26 cellular contexts compared by ENCODE assay signal in genomic region chr7:14069961-14070360, GRCh38.
"Had no signal": no experiment of that assay in that cellular context is flagged by ENCODE, and none has a peak within 500 bp of the region (broad histone marks: within the 10 kb centered on the region; RNA-seq: fewer than 3 reads in every experiment).

No MANE protein-coding gene starts in this region.

- H3K4me3 ChIP-seq: coronary artery, esophagus squamous epithelium, heart right ventricle, lower lobe of right lung, pancreas, smooth muscle cell, stomach, thyroid gland had no signal

- H3K27me3 Mint-ChIP-seq: type B pancreatic cell had no signal

- H3K9me3 ChIP-seq: esophagus squamous epithelium, heart right ventricle, lower lobe of right lung, neutrophil, pancreas, stomach, thyroid gland had no signal

- DNase-seq: dermis blood vessel endothelial cell; effector memory CD4-positive, alpha-beta T cell; erythroblast; esophagus squamous epithelium; foreskin melanocyte; glutamatergic neuron; heart right ventricle; hippocampal formation; left cardiac atrium; left ventricle myocardium superior; lower lobe of right lung; natural killer cell; pancreas; retina; stimulated activated CD4-positive, alpha-beta T cell treated with anti-CD3 and anti-CD28 coated beads, Interleukin-12 subunit alpha, Interleukin-12 subunit beta, amount 100 ng/mL, for 4 hours; stimulated activated CD4-positive, alpha-beta T cell treated with anti-CD3 and anti-CD28 coated beads, Interleukin-1b, Interleukin-23, amount 100 ng/mL, for 48 hours; stimulated activated CD4-positive, alpha-beta T cell treated with anti-CD3 and anti-CD28 coated beads, Interleukin-4, amount 100 ng/mL, for 24 hours; stimulated activated naive CD4-positive, alpha-beta T cell treated with Interleukin-2 at 50 U/mL for 16 hours; stomach; thyroid gland had no signal

- H3K27ac ChIP-seq: coronary artery, esophagus squamous epithelium, heart right ventricle, lower lobe of right lung, neutrophil, pancreas, stomach, thyroid gland had no signal

- H3K27ac Mint-ChIP-seq: natural killer cell; stimulated activated effector memory CD8-positive, alpha-beta T cell treated with anti-CD3 and anti-CD28 coated beads, Interleukin-12 subunit alpha, Interleukin-12 subunit beta, amount 100 ng/mL, for 72 hours; type B pancreatic cell had no signal

- H3K36me3 ChIP-seq: esophagus squamous epithelium, heart right ventricle, lower lobe of right lung, neutrophil, pancreas, stomach, thyroid gland had no signal

- H3K4me3 Mint-ChIP-seq: natural killer cell; stimulated activated effector memory CD8-positive, alpha-beta T cell treated with anti-CD3 and anti-CD28 coated beads, Interleukin-12 subunit alpha, Interleukin-12 subunit beta, amount 100 ng/mL, for 72 hours; type B pancreatic cell had no signal

- H3K9me3 Mint-ChIP-seq: stimulated activated effector memory CD8-positive, alpha-beta T cell treated with anti-CD3 and anti-CD28 coated beads, Interleukin-12 subunit alpha, Interleukin-12 subunit beta, amount 100 ng/mL, for 72 hours had no signal

- H3K27me3 ChIP-seq: esophagus squamous epithelium, heart right ventricle, neutrophil, pancreas, stomach, thyroid gland had no signal

- H3K4me1 Mint-ChIP-seq: natural killer cell; stimulated activated effector memory CD8-positive, alpha-beta T cell treated with anti-CD3 and anti-CD28 coated beads, Interleukin-12 subunit alpha, Interleukin-12 subunit beta, amount 100 ng/mL, for 72 hours had no signal

- ATAC-seq: heart right ventricle; left cardiac atrium; left ventricle myocardium superior; lower lobe of right lung; natural killer cell; pancreas; sciatic nerve; stimulated activated effector memory CD8-positive, alpha-beta T cell treated with anti-CD3 and anti-CD28 coated beads, Interleukin-12 subunit alpha, Interleukin-12 subunit beta, amount 100 ng/mL, for 72 hours had no signal

- H3K36me3 Mint-ChIP-seq: natural killer cell; stimulated activated effector memory CD8-positive, alpha-beta T cell treated with anti-CD3 and anti-CD28 coated beads, Interleukin-12 subunit alpha, Interleukin-12 subunit beta, amount 100 ng/mL, for 72 hours; type B pancreatic cell had no signal

- H3K4me2 ChIP-seq: smooth muscle cell had no signal

- H3K4me1 ChIP-seq: esophagus squamous epithelium, lower lobe of right lung, pancreas, stomach, thyroid gland had no signal
